In the genomic region with DNA sequence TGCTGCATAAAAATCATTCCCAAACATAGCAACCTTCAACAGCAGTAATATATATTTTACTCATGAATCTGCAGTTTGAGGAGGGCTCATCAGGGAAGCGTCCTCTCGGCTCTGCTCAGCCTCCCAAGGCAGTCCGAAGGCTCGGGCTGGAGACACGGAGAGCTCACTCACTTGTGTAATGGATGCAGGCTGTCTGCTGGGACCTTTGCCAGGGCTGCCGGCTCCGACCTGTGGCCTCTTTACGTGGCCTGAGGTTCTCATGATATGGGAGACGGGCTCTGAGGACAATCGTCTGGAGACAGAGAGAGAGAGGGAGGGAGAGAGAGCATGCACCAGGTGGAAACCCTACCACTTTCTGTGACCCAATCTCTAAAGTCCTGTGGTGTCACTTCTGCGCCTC, we compare ENCODE assay signal across 21 cellular contexts. TPM values are rescaled to one million over a fixed set of nuclear protein-coding genes. Genes with fewer than 3 reads are reported as not detected.
DNase-seq lines count a peak whose midpoint lies in the region; ATAC-seq, FAIRE-seq and TF ChIP-seq lines count a peak whose summit lies in the region.
"Had no signal": no experiment of that assay in that cellular context is flagged by ENCODE, and none has a peak within 500 bp of the region (broad histone marks: within the 10 kb centered on the region; RNA-seq: fewer than 3 reads in every experiment).

No MANE protein-coding gene starts in this region.

- DNase-seq in G401 (ENCODE audit: low spot score) (peak; percentile 12), adipocyte (ENCODE audit: low read depth) (peak; percentile 24), kidney (peak; percentile 77), trophoblast cell (peak; percentile 79 to 81), NCI-H1105 (lab: John Stamatoyannopoulos, UW) (no peak), activated gamma-delta T cell treated with Interleukin-2 at 50 U/mL for 16 hours (no peak)
- DNase-seq: AML-193; Calu3; CD4-positive, alpha-beta T cell; DND-41; HFFc6; NCI-H1092; NCI-H1694; NCI-H2107; NCI-H226; NCI-H69; PC-3 had no signal

- no peak overlapping the region for H2AK5ac ChIP-seq in trophoblast cell (ENCODE audit: low read length)

- peak overlapping the region; percentile 43 for H3K4me3 ChIP-seq in adipocyte (ENCODE audit: low read length)
- H3K4me3 ChIP-seq in kidney (ENCODE audit: low read length in 2 of 2), result no peak overlapping the region
- H3K4me3 ChIP-seq in trophoblast cell (ENCODE audit: low read depth, low read length), result no peak overlapping the region

- H3K79me1 ChIP-seq in trophoblast cell (ENCODE audit: low read length), result peaks cover 3% of the 10 kb centered on the region

- H4K91ac ChIP-seq in trophoblast cell (ENCODE audit: low read depth, low read length), result peak overlapping the region; percentile 40

- peak overlapping the region; percentile 42 for H3K18ac ChIP-seq in trophoblast cell (ENCODE audit: low read length)

- no peaks in the 10 kb centered on the region for H3K9me3 ChIP-seq in adipocyte (ENCODE audit: control insufficient read depth, low read length)
- no peaks in the 10 kb centered on the region for H3K9me3 ChIP-seq in kidney (ENCODE audit: control insufficient read depth in 1 of 2, low read length in 2 of 2)
- H3K9me3 ChIP-seq in trophoblast cell (ENCODE audit: insufficient read depth, low read depth, low read length), result peaks cover 2% of the 10 kb centered on the region

- H3K9ac ChIP-seq in adipocyte (ENCODE audit: low read length), result no peak overlapping the region
- no peak overlapping the region for H3K9ac ChIP-seq in kidney (ENCODE audit: low read length in 2 of 2)
- no peak overlapping the region for H3K9ac ChIP-seq in trophoblast cell (ENCODE audit: low read length)

- FAIRE-seq in kidney (lab: Jason Lieb, UNC), result no peak
- FAIRE-seq: H1 had no signal

- H4K12ac ChIP-seq in trophoblast cell (ENCODE audit: low read depth, low read length), result no peak overlapping the region

- peak overlapping the region; percentile 42 for H2BK5ac ChIP-seq in trophoblast cell (ENCODE audit: low read depth, low read length, poor library complexity)

- no CpG with 5 or more reads among the region's 11 CpGs for WGBS in trophoblast cell (ENCODE audit: extremely low coverage, insufficient coverage, insufficient read length)

- H3K27me3 ChIP-seq in adipocyte (replicated peaks; ENCODE audit: control insufficient read depth, insufficient read depth, low read length) (peaks cover 30% of the 10 kb centered on the region), trophoblast cell (ENCODE audit: insufficient read depth, low read length) (no peaks in the 10 kb centered on the region)

- H2AFZ ChIP-seq in trophoblast cell (ENCODE audit: insufficient read depth, low read length, poor library complexity), result no peak overlapping the region

- no peak overlapping the region for H3K4ac ChIP-seq in trophoblast cell (ENCODE audit: low read depth, low read length)

- H3K4me1 ChIP-seq in adipocyte (ENCODE audit: control insufficient read depth, insufficient read depth, low read length) (peaks cover 7% of the 10 kb centered on the region), kidney (ENCODE audit: control insufficient read depth in 1 of 2, insufficient read depth in 1 of 2, low read depth in 1 of 2, low read length in 2 of 2) (no peaks in the 10 kb centered on the region), trophoblast cell (ENCODE audit: control insufficient read depth in 1 of 2, insufficient read depth in 2 of 2, low read length in 2 of 2) (peaks cover 12 to 17% of the 10 kb centered on the region in 2 experiments)

- no peak overlapping the region for H3K23ac ChIP-seq in trophoblast cell (ENCODE audit: low read length)

- H3K14ac ChIP-seq in trophoblast cell (ENCODE audit: low read length), result no peak overlapping the region

- intact Hi-C loops in kidney (cut with DNase I), result no loop called here

- peak overlapping the region; percentile 14 for H2BK120ac ChIP-seq in trophoblast cell (ENCODE audit: insufficient read depth, low read length, poor library complexity)

- ATAC-seq in GM18861 (IDR thresholded peaks at IDR 0.05; ENCODE audit: unreplicated experiment), result no peak
- no peak for ATAC-seq in HG02798 (IDR thresholded peaks at IDR 0.05; ENCODE audit: poor library complexity, unreplicated experiment)
- ATAC-seq: PC-3 had no signal

- TF ChIP-seq CTCF in kidney (IDR thresholded peaks at IDR 0.05; ENCODE audit: borderline replicate concordance, extremely low read depth, insufficient read depth), result no peak

- H3K4me2 ChIP-seq in trophoblast cell (ENCODE audit: low read length), result no peak overlapping the region

- H3K27ac ChIP-seq in kidney (ENCODE audit: low read depth in 2 of 2, low read length in 2 of 2), result no peak overlapping the region
- H3K27ac ChIP-seq in trophoblast cell (ENCODE audit: low read depth, low read length), result peak overlapping the region; percentile 68

- in situ Hi-C loops in G401 (cut with HindIII; ENCODE audit: low sequenced_read_pairs), result no loop called here

- H3K36me3 ChIP-seq in adipocyte (ENCODE audit: control insufficient read depth, insufficient read depth, low read length, severe bottlenecking), result no peaks in the 10 kb centered on the region
- H3K36me3 ChIP-seq in kidney (ENCODE audit: control insufficient read depth in 1 of 2, insufficient read depth in 2 of 2, low read length in 2 of 2), result no peaks in the 10 kb centered on the region
- H3K36me3 ChIP-seq in trophoblast cell (ENCODE audit: control insufficient read depth in 1 of 2, insufficient read depth in 2 of 2, low read length in 2 of 2), result no peaks in the 10 kb centered on the region

- H2BK12ac ChIP-seq in trophoblast cell (ENCODE audit: low read length), result peak overlapping the region; percentile 56

- no peaks in the 10 kb centered on the region for H3K79me2 ChIP-seq in trophoblast cell (ENCODE audit: control insufficient read depth, insufficient read depth, low read length, poor library complexity)

- H4K8ac ChIP-seq in trophoblast cell (ENCODE audit: low read depth, low read length), result no peak overlapping the region

RNA-seq across cellular contexts. Expression of gene CD8B2, which starts 59.9 kb away (rescaled TPM):
- not detected in 2 replicates for total RNA-seq in G401 (2014; rRNA removed; shearing (Covaris generic))
- 0.09 TPM for total RNA-seq in kidney
- 0.71 TPM for polyA plus RNA-seq in kidney (ENCODE audit: insufficient read depth, low read depth, low replicate concordance)
- polyA plus RNA-seq in trophoblast cell (2013), result 0.03 and 0.04 TPM in 2 replicates
- total RNA-seq: Calu3, H1, HFFc6, M059J, PC-3 had no signal

Comparison
In these comparisons a context has a peak if more than half of its experiments do, and no peak if none do; other contexts are left out.
1. DNase-seq: peak in G401 (single experiment), adipocyte (single experiment), kidney (single experiment) and trophoblast cell (2 of 2); none in NCI-H1105 (single experiment) and activated gamma-delta T cell treated with Interleukin-2 at 50 U/mL for 16 hours (single experiment).